ENCODE assay signal across 19 cellular contexts in genomic region chr18:41389936-41390667, GRCh38.
A peak's percentile ranks its signal among the peaks of the same experiment; 100 is the strongest.
DNase-seq lines count a peak whose midpoint lies in the region; ATAC-seq, FAIRE-seq and TF ChIP-seq lines count a peak whose summit lies in the region.
"Had no signal": no experiment of that assay in that cellular context is flagged by ENCODE, and none has a peak within 500 bp of the region (broad histone marks: within the 10 kb centered on the region; RNA-seq: fewer than 3 reads in every experiment).

No MANE protein-coding gene starts in this region.

- no peak for TF ChIP-seq CTCF in bronchial epithelial cell (IDR thresholded peaks at IDR 0.05; ENCODE audit: insufficient read depth, low read length, severe bottlenecking)
- no peak for TF ChIP-seq CTCF in glutamatergic neuron (IDR thresholded peaks at IDR 0.05; ENCODE audit: partially characterized antibody, unreplicated experiment)

- peaks cover 2% of the 10 kb centered on the region for H3K27me3 Mint-ChIP-seq in glutamatergic neuron (ENCODE audit: unreplicated experiment)
- H3K27me3 Mint-ChIP-seq: CD4-positive, alpha-beta memory T cell had no signal

- FAIRE-seq in bronchial epithelial cell (lab: Jason Lieb, UNC): no peak

- in situ Hi-C loops in G401 (cut with HindIII; ENCODE audit: low sequenced_read_pairs): no loop called here

- H3K27ac Mint-ChIP-seq in glutamatergic neuron (ENCODE audit: unreplicated experiment): no peak overlapping the region
- H3K27ac Mint-ChIP-seq: CD4-positive, alpha-beta memory T cell had no signal

- DNase-seq in KG1 (lab: John Stamatoyannopoulos, UW) (peak; percentile 14), bronchial epithelial cell (ENCODE audit: low read depth) (peak; percentile 21), G401 (ENCODE audit: low spot score) (no peak), glutamatergic neuron (no peak)
- DNase-seq in activated CD4-positive, CD25-positive, alpha-beta regulatory T cell (lab: John Stamatoyannopoulos, UW): no peak
- DNase-seq: activated naive CD4-positive, alpha-beta T cell treated with Interleukin-2 at 50 U/mL for 16 hours; aorta; CD4-positive, alpha-beta memory T cell; DMS53; GOT3; heart right ventricle; NCI-H1417 treated with DMSO at 0.1 percent for 48 hours; NCI-H748 treated with DMSO at 0.1 percent for 48 hours; uterus had no signal

- ATAC-seq in GM18502 (IDR thresholded peaks at IDR 0.05; ENCODE audit: poor library complexity, unreplicated experiment): peak; percentile 76
- ATAC-seq in GM21723 (IDR thresholded peaks at IDR 0.05; ENCODE audit: unreplicated experiment): peak; percentile 62
- ATAC-seq in GM21447 (IDR thresholded peaks at IDR 0.05; ENCODE audit: unreplicated experiment): no peak
- ATAC-seq: SK-N-SH treated with all-trans-retinoic acid at 6 μM for 48 hours had no signal

- no peak overlapping the region for H3K4me3 Mint-ChIP-seq in glutamatergic neuron (ENCODE audit: unreplicated experiment)
- H3K4me3 Mint-ChIP-seq: CD4-positive, alpha-beta memory T cell had no signal

- no peak overlapping the region for H3K4me3 ChIP-seq in bronchial epithelial cell (ENCODE audit: low read depth, low read length)
- H3K4me3 ChIP-seq: heart right ventricle, lung, uterus had no signal

- peaks cover 2% of the 10 kb centered on the region for H3K9me3 Mint-ChIP-seq in glutamatergic neuron (ENCODE audit: unreplicated experiment)

- H3K36me3 Mint-ChIP-seq in glutamatergic neuron (ENCODE audit: unreplicated experiment): no peaks in the 10 kb centered on the region
- H3K36me3 Mint-ChIP-seq: CD4-positive, alpha-beta memory T cell had no signal

- no peaks in the 10 kb centered on the region for H3K27me3 ChIP-seq in bronchial epithelial cell (ENCODE audit: control insufficient read depth, insufficient read depth, low read length)
- H3K27me3 ChIP-seq: heart right ventricle, uterus had no signal

- peaks cover 18% of the 10 kb centered on the region for H3K4me1 Mint-ChIP-seq in glutamatergic neuron (ENCODE audit: low read depth, unreplicated experiment)
- H3K4me1 Mint-ChIP-seq: CD4-positive, alpha-beta memory T cell had no signal

- no peaks in the 10 kb centered on the region for H3K36me3 ChIP-seq in bronchial epithelial cell (ENCODE audit: control insufficient read depth, insufficient read depth, low read length)
- H3K36me3 ChIP-seq: heart right ventricle, uterus had no signal

Comparison
In these comparisons a context has a peak if more than half of its experiments do, and no peak if none do; other contexts are left out.
1. DNase-seq: peak in KG1 (single experiment) and bronchial epithelial cell (single experiment); none in G401 (single experiment), glutamatergic neuron (single experiment) and activated CD4-positive, CD25-positive, alpha-beta regulatory T cell (0 of 4).